ENCODE assay signal across 19 cellular contexts in genomic region chr11:12359761-12360160, GRCh38. TPM values are rescaled to one million over a fixed set of nuclear protein-coding genes. Genes with fewer than 3 reads are reported as not detected.
"Had no signal": no experiment of that assay in that cellular context is flagged by ENCODE, and none has a peak within 500 bp of the region (broad histone marks: within the 10 kb centered on the region; RNA-seq: fewer than 3 reads in every experiment).

No MANE protein-coding gene starts in this region.

- H3K4me3 ChIP-seq: esophagus muscularis mucosa, prostate gland, suprapubic skin had no signal

- H3K9me3 Mint-ChIP-seq: activated CD8-positive, alpha-beta T cell treated with anti-CD3 and anti-CD28 coated beads for 36 hours; activated T-cell treated with anti-CD3 and anti-CD28 coated beads, Interleukin-2, amount 50 U/mL, for 4 hours; natural killer cell treated with Interleukin-12 subunit alpha and Interleukin-12 subunit beta and Interleukin-15 and Interleukin-18, amount 100 ng/mL, for 72 hours; WTC11 had no signal

- H3K27me3 Mint-ChIP-seq: activated CD8-positive, alpha-beta T cell treated with anti-CD3 and anti-CD28 coated beads for 36 hours; activated naive CD8-positive, alpha-beta T cell had no signal

- H3K27ac ChIP-seq: esophagus muscularis mucosa, foreskin keratinocyte, prostate gland, suprapubic skin had no signal

- H3K27me3 ChIP-seq: esophagus muscularis mucosa, foreskin keratinocyte, suprapubic skin had no signal

- H3K4me3 Mint-ChIP-seq: activated CD8-positive, alpha-beta T cell treated with anti-CD3 and anti-CD28 coated beads for 36 hours; activated naive CD8-positive, alpha-beta T cell; activated T-cell treated with anti-CD3 and anti-CD28 coated beads, Interleukin-2, amount 50 U/mL, for 4 hours; natural killer cell treated with Interleukin-12 subunit alpha and Interleukin-12 subunit beta and Interleukin-15 and Interleukin-18, amount 100 ng/mL, for 72 hours; WTC11 had no signal

- H3K4me1 ChIP-seq: esophagus muscularis mucosa, foreskin keratinocyte, prostate gland, suprapubic skin had no signal

- DNase-seq: activated CD4-positive, alpha-beta T cell treated with anti-CD3 and anti-CD28 coated beads for 48 hours; activated CD8-positive, alpha-beta T cell treated with anti-CD3 and anti-CD28 coated beads for 36 hours; activated effector memory CD4-positive, alpha-beta T cell treated with Interleukin-2 at 50 U/mL for 16 hours; activated T-cell treated with anti-CD3 and anti-CD28 coated beads, Interleukin-2, amount 50 U/mL, for 4 hours; anterior cingulate cortex; foreskin keratinocyte; mesendoderm; occipital lobe; right cardiac atrium; small intestine; stimulated activated naive CD8-positive, alpha-beta T cell treated with anti-CD3 and anti-CD28 coated beads, Interleukin-15, Interleukin-2, amounts not matched to agents 100 U/mL and 50 U/mL, for 24 hours; T-helper 2 cell; trophoblast cell had no signal

- H3K36me3 Mint-ChIP-seq: natural killer cell treated with Interleukin-12 subunit alpha and Interleukin-12 subunit beta and Interleukin-15 and Interleukin-18, amount 100 ng/mL, for 72 hours; WTC11 had no signal

- H3K9me3 ChIP-seq: esophagus muscularis mucosa, prostate gland, suprapubic skin had no signal

- H3K36me3 ChIP-seq: esophagus muscularis mucosa, prostate gland had no signal

- H3K27ac Mint-ChIP-seq: activated CD8-positive, alpha-beta T cell treated with anti-CD3 and anti-CD28 coated beads for 36 hours; activated naive CD8-positive, alpha-beta T cell; natural killer cell treated with Interleukin-12 subunit alpha and Interleukin-12 subunit beta and Interleukin-15 and Interleukin-18, amount 100 ng/mL, for 72 hours; WTC11 had no signal

RNA-seq across cellular contexts. Expression of gene PARVA, which starts 17.6 kb away (rescaled TPM):
- total RNA-seq: activated CD8-positive, alpha-beta T cell treated with anti-CD3 and anti-CD28 coated beads for 36 hours; natural killer cell treated with Interleukin-12 subunit alpha and Interleukin-12 subunit beta and Interleukin-15 and Interleukin-18, amount 100 ng/mL, for 72 hours had no signal
